ENCODE assay signal across 1 cellular context in the genomic region with DNA sequence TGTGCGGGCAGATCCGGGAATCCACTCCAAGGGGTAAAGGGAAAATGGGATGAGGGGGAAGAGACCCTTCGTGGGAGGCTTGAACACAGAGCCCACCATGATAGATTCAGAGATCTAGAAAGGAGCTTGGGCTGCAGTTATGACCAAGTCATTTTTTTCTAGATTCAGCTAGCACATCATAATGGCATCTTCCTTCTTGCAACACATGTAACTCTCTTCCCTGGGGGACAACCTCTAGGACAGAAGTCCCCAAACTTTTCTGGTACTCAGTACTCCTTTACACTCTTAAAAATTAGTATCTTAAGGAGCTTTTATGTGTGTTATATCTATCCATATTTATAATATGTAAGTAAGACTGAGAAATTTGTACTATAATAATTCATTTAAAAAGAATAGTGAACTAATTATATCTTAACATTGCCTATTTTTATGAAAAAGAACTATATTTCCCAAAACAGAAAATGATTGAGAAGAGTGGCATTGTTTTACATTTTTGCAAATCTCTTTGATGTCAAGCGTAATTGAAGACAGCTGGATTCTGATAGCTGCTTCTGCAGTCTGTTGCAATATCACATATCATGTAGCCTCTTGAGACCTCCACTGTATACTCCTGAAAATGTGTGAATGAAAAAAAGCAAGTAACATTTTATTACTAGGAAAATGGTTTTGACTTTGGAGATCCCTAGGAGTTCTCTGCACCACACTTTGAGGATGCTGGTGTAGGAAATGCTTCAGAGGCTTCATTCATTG.
TF ChIP-seq lines count a peak whose summit lies in the region.

No MANE protein-coding gene starts in this region.

TF ChIP-seq in HepG2, 621 proteins besides CTCF, POLR2A, EP300 and RAD21 (continued from another document):
- TF ChIP-seq, protein P1, sequence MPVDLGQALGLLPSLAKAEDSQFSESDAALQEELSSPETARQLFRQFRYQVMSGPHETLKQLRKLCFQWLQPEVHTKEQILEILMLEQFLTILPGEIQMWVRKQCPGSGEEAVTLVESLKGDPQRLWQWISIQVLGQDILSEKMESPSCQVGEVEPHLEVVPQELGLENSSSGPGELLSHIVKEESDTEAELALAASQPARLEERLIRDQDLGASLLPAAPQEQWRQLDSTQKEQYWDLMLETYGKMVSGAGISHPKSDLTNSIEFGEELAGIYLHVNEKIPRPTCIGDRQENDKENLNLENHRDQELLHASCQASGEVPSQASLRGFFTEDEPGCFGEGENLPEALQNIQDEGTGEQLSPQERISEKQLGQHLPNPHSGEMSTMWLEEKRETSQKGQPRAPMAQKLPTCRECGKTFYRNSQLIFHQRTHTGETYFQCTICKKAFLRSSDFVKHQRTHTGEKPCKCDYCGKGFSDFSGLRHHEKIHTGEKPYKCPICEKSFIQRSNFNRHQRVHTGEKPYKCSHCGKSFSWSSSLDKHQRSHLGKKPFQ (CRISPR knock-in tag; IDR thresholded peaks at IDR 0.05; ENCODE audit: insufficient replicate concordance): peak; percentile 44
- TF ChIP-seq ZNF703 (CRISPR knock-in tag; IDR thresholded peaks at IDR 0.05; ENCODE audit: borderline replicate concordance): 0 out of 2 replicates have a peak, but pooled peaks have one; percentile 21
